In the genomic region with DNA sequence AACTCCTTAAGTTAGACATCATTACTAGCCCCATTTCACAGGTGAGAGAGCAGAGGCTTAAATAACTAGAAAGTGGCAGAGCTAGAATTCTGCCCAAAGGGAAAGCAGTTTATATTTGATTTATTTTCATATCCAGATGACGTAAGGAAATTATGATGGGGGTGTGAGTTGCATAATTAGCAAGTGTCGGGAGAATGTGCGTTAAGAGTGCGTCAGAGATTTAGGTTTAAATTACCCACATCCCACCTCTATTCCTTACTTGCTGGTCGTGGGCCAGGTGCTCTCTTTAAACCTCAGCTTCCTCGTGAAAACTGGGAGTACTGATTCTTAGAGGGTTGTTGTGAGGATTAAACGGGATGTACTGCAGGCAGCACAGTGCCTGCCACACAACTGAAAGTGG, we compare ENCODE assay signal across 11 cellular contexts. TPM values are rescaled to one million over a fixed set of nuclear protein-coding genes. Genes with fewer than 3 reads are reported as not detected.
DNase-seq lines count a peak whose midpoint lies in the region; ATAC-seq and TF ChIP-seq lines count a peak whose summit lies in the region.
"Had no signal": no experiment of that assay in that cellular context is flagged by ENCODE, and none has a peak within 500 bp of the region (broad histone marks: within the 10 kb centered on the region; RNA-seq: fewer than 3 reads in every experiment).

No MANE protein-coding gene starts in this region.

- POLR2A ChIA-PET in activated CD4-positive, alpha-beta memory T cell treated with anti-CD3 and anti-CD28 coated beads, Interleukin-2, amount 10 ng/mL, durations not matched to agents 7 days and 5 days (lab: Charles Lee) = interaction anchor here (1.5 to 2.3 kb wide), 2 partner anchors 70 to 177 kb away, joined by 4 to 12 read pairs; partner anchors contain the start of genes LRRC58 and NDUFB4

- H3K27ac Mint-ChIP-seq in activated CD4-positive, alpha-beta memory T cell treated with anti-CD3 and anti-CD28 coated beads, Interleukin-2, amount 10 ng/mL, durations not matched to agents 7 days and 5 days = no peak overlapping the region
- H3K27ac Mint-ChIP-seq: stimulated activated naive CD8-positive, alpha-beta T cell treated with anti-CD3 and anti-CD28 coated beads, Interleukin-15, amount 100 ng/mL, for 72 hours had no signal

- no peak overlapping the region for H3K4me3 Mint-ChIP-seq in activated CD4-positive, alpha-beta memory T cell treated with anti-CD3 and anti-CD28 coated beads, Interleukin-2, amount 10 ng/mL, durations not matched to agents 7 days and 5 days

- CTCF ChIA-PET in activated CD4-positive, alpha-beta memory T cell treated with anti-CD3 and anti-CD28 coated beads, Interleukin-2, amount 10 ng/mL, durations not matched to agents 7 days and 5 days (lab: Charles Lee) = interaction anchor here (1.0 to 4.6 kb wide), 24 partner anchors 8 to 611 kb away, joined by 3 to 97 read pairs (median 6); partner anchors contain the start of genes GSK3B and LRRC58

- H3K4me3 ChIP-seq in cardiac muscle cell (no peak overlapping the region), dorsolateral prefrontal cortex (no peak overlapping the region), muscle layer of colon (ENCODE audit: low read depth in 1 of 2, low read length in 2 of 2) (no peak overlapping the region), urinary bladder (ENCODE audit: low read depth, low read length) (no peak overlapping the region)
- H3K4me3 ChIP-seq: Peyer's patch had no signal

- DNase-seq in cardiac muscle cell (ENCODE audit: low read depth in 1 of 2, low spot score in 1 of 2) = no peak
- no peak for DNase-seq in left cardiac atrium
- no peak for DNase-seq in dorsolateral prefrontal cortex
- no peak for DNase-seq in DMS153 (lab: John Stamatoyannopoulos, UW)
- DNase-seq in NCI-H2107 (lab: John Stamatoyannopoulos, UW) = no peak
- no peak for DNase-seq in activated CD4-positive, alpha-beta memory T cell treated with anti-CD3 and anti-CD28 coated beads, Interleukin-2, amount 10 ng/mL, durations not matched to agents 7 days and 5 days
- DNase-seq: stimulated activated CD4-positive, alpha-beta T cell treated with anti-CD3 and anti-CD28 coated beads, Interleukin-2, amount 100 ng/mL, for 48 hours had no signal

- peaks cover 49% of the 10 kb centered on the region for H3K4me1 ChIP-seq in cardiac muscle cell (ENCODE audit: low read depth)
- peaks cover 73% of the 10 kb centered on the region for H3K4me1 ChIP-seq in muscle layer of colon (ENCODE audit: insufficient read depth, low read length)
- H3K4me1 ChIP-seq in urinary bladder (ENCODE audit: insufficient read depth) = no peaks in the 10 kb centered on the region

- TF ChIP-seq CTCF in cardiac muscle cell (IDR thresholded peaks at IDR 0.05; ENCODE audit: low read depth, low read length) (no peak), dorsolateral prefrontal cortex (IDR thresholded peaks at IDR 0.05 in 54 of 56, conservative IDR thresholded peaks at IDR 0.05 in 2 of 56; ENCODE audit: low read depth in 1 of 56, partially characterized antibody in 56 of 56) (no peak)

- H3K36me3 Mint-ChIP-seq in activated CD4-positive, alpha-beta memory T cell treated with anti-CD3 and anti-CD28 coated beads, Interleukin-2, amount 10 ng/mL, durations not matched to agents 7 days and 5 days (ENCODE audit: low read depth) = no peaks in the 10 kb centered on the region

- peaks cover 6% of the 10 kb centered on the region for H3K27me3 Mint-ChIP-seq in activated CD4-positive, alpha-beta memory T cell treated with anti-CD3 and anti-CD28 coated beads, Interleukin-2, amount 10 ng/mL, durations not matched to agents 7 days and 5 days

- peak overlapping the region; percentile 24 for H3K9ac ChIP-seq in muscle layer of colon (ENCODE audit: low read length)

- ATAC-seq in left cardiac atrium = no peak

- H3K9me3 ChIP-seq in cardiac muscle cell (ENCODE audit: low read depth) = no peaks in the 10 kb centered on the region
- no peaks in the 10 kb centered on the region for H3K9me3 ChIP-seq in muscle layer of colon (ENCODE audit: low read length)
- H3K9me3 ChIP-seq: Peyer's patch had no signal

- 65% methylated on average over 7 of the region's 7 CpGs for WGBS in urinary bladder

- H3K4me1 Mint-ChIP-seq in activated CD4-positive, alpha-beta memory T cell treated with anti-CD3 and anti-CD28 coated beads, Interleukin-2, amount 10 ng/mL, durations not matched to agents 7 days and 5 days = peaks cover 19% of the 10 kb centered on the region

- H3K27me3 ChIP-seq in cardiac muscle cell = no peaks in the 10 kb centered on the region
- H3K27me3 ChIP-seq in dorsolateral prefrontal cortex = no peaks in the 10 kb centered on the region
- H3K27me3 ChIP-seq in muscle layer of colon (ENCODE audit: control insufficient read depth in 1 of 2, insufficient read depth in 2 of 2, low read length in 2 of 2) = no peaks in the 10 kb centered on the region
- H3K27me3 ChIP-seq: Peyer's patch had no signal

- H3K27ac ChIP-seq in cardiac muscle cell (peak overlapping the region; percentile 81), dorsolateral prefrontal cortex (peak overlapping the region in 57 of 59 donors; percentile 63 to 94 (median 84)), muscle layer of colon (ENCODE audit: low read depth, low read length) (peak overlapping the region; percentile 92), urinary bladder (ENCODE audit: low read depth) (peak overlapping the region; percentile 54)

- intact Hi-C loops in left cardiac atrium (cut with DNase I) (loop anchor here (2.0 to 5.0 kb wide), 4 partner anchors 34 to 176 kb away; partner anchors contain the start of gene FSTL1 (in 1 of the 2)), dorsolateral prefrontal cortex (cut with DNase I) (loop anchor here (5.0 to 10.0 kb wide), 3 partner anchors 71 to 524 kb away; partner anchors contain the start of gene LRRC58 (in 1 of the 2))

- H3K9me3 Mint-ChIP-seq in activated CD4-positive, alpha-beta memory T cell treated with anti-CD3 and anti-CD28 coated beads, Interleukin-2, amount 10 ng/mL, durations not matched to agents 7 days and 5 days = no peaks in the 10 kb centered on the region
- H3K9me3 Mint-ChIP-seq: stimulated activated naive CD8-positive, alpha-beta T cell treated with anti-CD3 and anti-CD28 coated beads, Interleukin-15, amount 100 ng/mL, for 72 hours had no signal

- H3K36me3 ChIP-seq in cardiac muscle cell (no peaks in the 10 kb centered on the region), muscle layer of colon (ENCODE audit: insufficient read depth, low read length) (peaks cover under 1% of the 10 kb centered on the region), urinary bladder (ENCODE audit: insufficient read depth) (no peaks in the 10 kb centered on the region)
- H3K36me3 ChIP-seq: Peyer's patch had no signal

RNA-seq across cellular contexts. Expression of gene FSTL1, which starts 32.3 kb away (rescaled TPM):
- total RNA-seq in cardiac muscle cell = 241 and 353 TPM in 2 replicates
- polyA plus RNA-seq in cardiac muscle cell = 142 and 253 TPM in 2 replicates
- total RNA-seq in left cardiac atrium = 100 to 1,000 TPM; 376 to 503 TPM
- total RNA-seq in dorsolateral prefrontal cortex = 100 to 1,000 TPM in 4 of 120 experiments, 10 to 100 TPM in 116; 27.6 to 130 (median 46.8) TPM
- 1,313 TPM for total RNA-seq in urinary bladder
- 445 TPM for polyA plus RNA-seq in urinary bladder
- total RNA-seq in activated CD4-positive, alpha-beta memory T cell treated with anti-CD3 and anti-CD28 coated beads, Interleukin-2, amount 10 ng/mL, durations not matched to agents 7 days and 5 days = under 1 TPM; 0.30 to 0.35 TPM

Comparison
In these comparisons a context has a peak if more than half of its experiments do, and no peak if none do; other contexts are left out.
1. RNA of gene FSTL1, which starts 32.3 kb away (total RNA-seq): 1,313 TPM in urinary bladder (single experiment), 376 to 503 TPM in left cardiac atrium, 241 to 353 TPM in cardiac muscle cell and 27.6 to 130 TPM in dorsolateral prefrontal cortex; 0.30 to 0.35 TPM in activated CD4-positive, alpha-beta memory T cell treated with anti-CD3 and anti-CD28 coated beads, Interleukin-2, amount 10 ng/mL, durations not matched to agents 7 days and 5 days; every median in the first group is over 10 times any median in the second.
2. Peak in every context shown above with its lines, with median percentiles within 50 percentile points of each other: H3K27ac ChIP-seq.